Comparison of ENCODE assay signal across 15 cellular contexts in genomic region chr12:89070603-89071002, GRCh38.
"Had no signal": no experiment of that assay in that cellular context is flagged by ENCODE, and none has a peak within 500 bp of the region (broad histone marks: within the 10 kb centered on the region; RNA-seq: fewer than 3 reads in every experiment).

No MANE protein-coding gene starts in this region.

- H3K27ac Mint-ChIP-seq: brain, nephron progenitor cell, T-cell had no signal

- DNase-seq: amygdala; effector memory CD4-positive, alpha-beta T cell; kidney; left ventricle myocardium superior; mesendoderm; nephron progenitor cell; sigmoid colon; stimulated activated naive CD4-positive, alpha-beta T cell treated with Interleukin-2 at 50 U/mL for 16 hours; T-cell; T1000; testis; upper lobe of right lung had no signal

- H3K36me3 ChIP-seq: sigmoid colon, upper lobe of right lung had no signal

- H3K4me3 Mint-ChIP-seq: brain, nephron progenitor cell, T-cell had no signal

- H3K4me1 ChIP-seq: testis, upper lobe of right lung had no signal

- H3K9me3 ChIP-seq: sigmoid colon, testis, upper lobe of right lung had no signal

- H3K79me2 ChIP-seq: hepatocyte had no signal

- H3K27me3 Mint-ChIP-seq: T-cell had no signal

- H3K4me3 ChIP-seq: hepatocyte, sigmoid colon, testis, upper lobe of right lung had no signal

- H3K4me1 Mint-ChIP-seq: T-cell had no signal

- H3K36me3 Mint-ChIP-seq: brain, T-cell had no signal

- ATAC-seq: left ventricle myocardium superior, T-cell, upper lobe of right lung had no signal

- H3K9me3 Mint-ChIP-seq: T-cell had no signal

- H3K27ac ChIP-seq: hepatocyte, sigmoid colon, testis, upper lobe of right lung, VCaP had no signal

- H2AFZ ChIP-seq: hepatocyte had no signal

- H3K4me2 ChIP-seq: hepatocyte had no signal

- H3K27me3 ChIP-seq: hepatocyte, sigmoid colon, testis, upper lobe of right lung had no signal
